11 cellular contexts compared by ENCODE assay signal in genomic region chr12:64660237-64661018, GRCh38.
DNase-seq lines count a peak whose midpoint lies in the region; ATAC-seq and FAIRE-seq lines count a peak whose summit lies in the region.
"Had no signal": no experiment of that assay in that cellular context is flagged by ENCODE, and none has a peak within 500 bp of the region (broad histone marks: within the 10 kb centered on the region; RNA-seq: fewer than 3 reads in every experiment).

No MANE protein-coding gene starts in this region.

- H3K4me1 Mint-ChIP-seq in effector memory CD8-positive, alpha-beta T cell (ENCODE audit: low read depth in 2 of 2), result peaks cover 45 to 71% of the 10 kb centered on the region in 2 donors

- H3K4me3 Mint-ChIP-seq in effector memory CD8-positive, alpha-beta T cell, result no peak overlapping the region
- H3K4me3 Mint-ChIP-seq: HFFc6 had no signal

- peak; percentile 38 for FAIRE-seq in GM18507 (lab: Jason Lieb, UNC)
- FAIRE-seq: islet of Langerhans had no signal

- H3K27ac Mint-ChIP-seq in effector memory CD8-positive, alpha-beta T cell, result peak overlapping the region; percentile 62 to 98
- H3K27ac Mint-ChIP-seq: HFFc6 had no signal

- peaks cover 22% of the 10 kb centered on the region for H3K36me3 Mint-ChIP-seq in effector memory CD8-positive, alpha-beta T cell (ENCODE audit: insufficient read depth)

- H3K27me3 Mint-ChIP-seq in effector memory CD8-positive, alpha-beta T cell, result no peaks in the 10 kb centered on the region

- ATAC-seq in GM21360 (IDR thresholded peaks at IDR 0.05; ENCODE audit: unreplicated experiment), result peak; percentile 54
- ATAC-seq in HG03175 (IDR thresholded peaks at IDR 0.05; ENCODE audit: unreplicated experiment), result peak; percentile 65
- no peak for ATAC-seq in effector memory CD8-positive, alpha-beta T cell (replicated peaks)
- no peak for ATAC-seq in GM19328 (IDR thresholded peaks at IDR 0.05; ENCODE audit: unreplicated experiment)

- no peak for DNase-seq in GM18507 (ENCODE audit: extremely low spot score, insufficient read length, low read depth)
- no peak for DNase-seq in effector memory CD8-positive, alpha-beta T cell
- no peak for DNase-seq in MV-4-11 (lab: John Stamatoyannopoulos, UW)
- DNase-seq in UCSD-AML1 (lab: John Stamatoyannopoulos, UW; ENCODE audit: unreplicated experiment), result no peak
- DNase-seq in NCI-H1092 treated with DMSO at 0.1 percent for 48 hours (lab: John Stamatoyannopoulos, UW), result no peak
- DNase-seq: HFFc6, SHP77 treated with DMSO at 0.1 percent for 48 hours had no signal

- no peaks in the 10 kb centered on the region for H3K9me3 Mint-ChIP-seq in effector memory CD8-positive, alpha-beta T cell
- H3K9me3 Mint-ChIP-seq: HFFc6 had no signal

Comparison
In these comparisons a context has a peak if more than half of its experiments do, and no peak if none do; other contexts are left out.
1. ATAC-seq: peak in GM21360 (single experiment) and HG03175 (single experiment); none in effector memory CD8-positive, alpha-beta T cell (single experiment) and GM19328 (single experiment).